ENCODE assay signal across 16 cellular contexts in the genomic region with DNA sequence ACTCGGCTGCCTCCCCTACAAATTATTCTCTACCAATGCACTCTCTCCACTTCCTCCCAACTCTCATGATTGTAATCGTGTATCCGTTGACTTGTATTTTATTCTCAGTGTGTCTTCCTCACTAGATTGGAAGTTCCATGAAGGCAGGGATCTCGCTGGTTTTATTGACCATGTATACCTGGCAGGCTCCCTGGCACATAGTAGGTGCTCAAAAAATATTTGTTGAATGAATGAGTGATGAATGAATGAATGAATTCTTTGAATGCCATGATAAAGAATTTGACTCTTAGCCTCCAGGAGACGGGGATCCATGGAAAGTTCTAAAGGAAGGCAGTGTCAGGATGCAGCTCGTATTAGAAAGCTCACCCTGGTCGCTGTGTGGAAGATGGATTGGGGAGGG. TPM values are rescaled to one million over a fixed set of nuclear protein-coding genes. Genes with fewer than 3 reads are reported as not detected.
DNase-seq lines count a peak whose midpoint lies in the region; FAIRE-seq and TF ChIP-seq lines count a peak whose summit lies in the region.
"Had no signal": no experiment of that assay in that cellular context is flagged by ENCODE, and none has a peak within 500 bp of the region (broad histone marks: within the 10 kb centered on the region; RNA-seq: fewer than 3 reads in every experiment).

No MANE protein-coding gene starts in this region.

- H3K27ac ChIP-seq in left ventricle myocardium inferior (replicated peaks) = peak overlapping the region; percentile 94
- H3K27ac ChIP-seq in epithelial cell of prostate = peak overlapping the region; percentile 67
- H3K27ac ChIP-seq in neural cell (ENCODE audit: low read length) = peak overlapping the region; percentile 83
- peak overlapping the region; percentile 77 for H3K27ac ChIP-seq in vagina
- H3K27ac ChIP-seq: VCaP had no signal

- FAIRE-seq in RCC 7860 (lab: Jason Lieb, UNC) = no peak

- intact Hi-C loops in left ventricle myocardium inferior (cut with micrococcal nuclease) (no loop called here), cardiac septum (cut with DNase I) (no loop called here), vagina (cut with DNase I) (no loop called here)

- TF ChIP-seq RAD21 in neural cell (conservative IDR thresholded peaks at IDR 0.05) = no peak

- H3K4me3 ChIP-seq in left ventricle myocardium inferior = no peak overlapping the region
- H3K4me3 ChIP-seq in neural cell (ENCODE audit: low read length) = peak overlapping the region; percentile 38
- no peak overlapping the region for H3K4me3 ChIP-seq in vagina

- TF ChIP-seq CTCF in left ventricle myocardium inferior (IDR thresholded peaks at IDR 0.05; ENCODE audit: borderline replicate concordance) (no peak), neural cell (IDR thresholded peaks at IDR 0.05; ENCODE audit: poor library complexity, severe bottlenecking) (no peak), vagina (IDR thresholded peaks at IDR 0.05) (no peak)

- no peaks in the 10 kb centered on the region for H3K9me2 ChIP-seq in neural cell (ENCODE audit: insufficient read depth, low read length)

- H4K20me1 ChIP-seq in neural cell (ENCODE audit: insufficient read depth) = no peaks in the 10 kb centered on the region

- no peaks in the 10 kb centered on the region for H3K79me2 ChIP-seq in neural cell (replicated peaks; ENCODE audit: insufficient read depth, low read length)

- H3K4me2 ChIP-seq in neural cell (ENCODE audit: low read length) = no peak overlapping the region

- no peaks in the 10 kb centered on the region for H3K9me3 ChIP-seq in left ventricle myocardium inferior (replicated peaks)
- no peaks in the 10 kb centered on the region for H3K9me3 ChIP-seq in neural cell (ENCODE audit: low read length)
- H3K9me3 ChIP-seq in vagina = no peaks in the 10 kb centered on the region
- H3K9me3 ChIP-seq: upper lobe of left lung had no signal

- H3K27me3 ChIP-seq in left ventricle myocardium inferior (ENCODE audit: low read depth) (no peaks in the 10 kb centered on the region), neural cell (ENCODE audit: insufficient read depth, low read depth, low read length) (no peaks in the 10 kb centered on the region), vagina (no peaks in the 10 kb centered on the region)
- H3K27me3 ChIP-seq: upper lobe of left lung had no signal

- H2AFZ ChIP-seq in neural cell (ENCODE audit: low read depth, low read length) = no peak overlapping the region

- no peak for TF ChIP-seq POLR2A in vagina (IDR thresholded peaks at IDR 0.05)

- no peaks in the 10 kb centered on the region for H3K36me3 ChIP-seq in left ventricle myocardium inferior
- no peaks in the 10 kb centered on the region for H3K36me3 ChIP-seq in neural cell (ENCODE audit: insufficient read depth, low read length)
- no peaks in the 10 kb centered on the region for H3K36me3 ChIP-seq in vagina
- H3K36me3 ChIP-seq: upper lobe of left lung had no signal

- peaks cover 94% of the 10 kb centered on the region for H3K4me1 ChIP-seq in left ventricle myocardium inferior
- H3K4me1 ChIP-seq in vagina = peaks cover 74% of the 10 kb centered on the region

- no peak for DNase-seq in left ventricle myocardium inferior
- no peak for DNase-seq in cardiac septum (ENCODE audit: low spot score)
- DNase-seq in epithelial cell of prostate (ENCODE audit: low read depth, low spot score) = no peak
- DNase-seq in vagina (ENCODE audit: extremely low spot score in 2 of 2) = no peak
- DNase-seq in NOMO-1 (lab: John Stamatoyannopoulos, UW; ENCODE audit: unreplicated experiment in 2 of 2) = no peak
- DNase-seq in RCC 7860 (ENCODE audit: low spot score) = no peak
- DNase-seq in cerebellar nuclear complex (lab: John Stamatoyannopoulos, UW) = no peak
- DNase-seq: activated CD4-positive, alpha-beta memory T cell treated with anti-CD3 and anti-CD28 coated beads, Interleukin-2, amount 10 ng/mL, durations not matched to agents 7 days and 5 days; amniotic stem cell; Calu3; cortex of kidney; NCI-H524 treated with DMSO at 0.1 percent for 48 hours; OCI-M1 had no signal

- H3F3A ChIP-seq in neural cell (ENCODE audit: insufficient read depth, low read length, poor library complexity, severe bottlenecking) = no peaks in the 10 kb centered on the region

- no peak for TF ChIP-seq EP300 in neural cell (conservative IDR thresholded peaks at IDR 0.05; ENCODE audit: poor library complexity, severe bottlenecking)

- peak overlapping the region; percentile 58 for H3K9ac ChIP-seq in neural cell (ENCODE audit: low read length)

TF ChIP-seq in neural cell, 6 proteins besides CTCF, POLR2A, EP300 and RAD21:
- TF ChIP-seq POLR2AphosphoS5 (IDR thresholded peaks at IDR 0.05) = no peak

RNA-seq across cellular contexts. Expression of a gene that starts 28.8 kb away (rescaled TPM):
- total RNA-seq in left ventricle myocardium inferior (51.2 TPM), cardiac septum (59.3 TPM), vagina (58.9 TPM)
- polyA plus RNA-seq in neural cell = 2.5 and 3.3 TPM in 2 replicates
- polyA minus RNA-seq in neural cell = 7.5 and 9.3 TPM in 2 replicates
